ENCODE assay signal across 13 cellular contexts in the genomic region with DNA sequence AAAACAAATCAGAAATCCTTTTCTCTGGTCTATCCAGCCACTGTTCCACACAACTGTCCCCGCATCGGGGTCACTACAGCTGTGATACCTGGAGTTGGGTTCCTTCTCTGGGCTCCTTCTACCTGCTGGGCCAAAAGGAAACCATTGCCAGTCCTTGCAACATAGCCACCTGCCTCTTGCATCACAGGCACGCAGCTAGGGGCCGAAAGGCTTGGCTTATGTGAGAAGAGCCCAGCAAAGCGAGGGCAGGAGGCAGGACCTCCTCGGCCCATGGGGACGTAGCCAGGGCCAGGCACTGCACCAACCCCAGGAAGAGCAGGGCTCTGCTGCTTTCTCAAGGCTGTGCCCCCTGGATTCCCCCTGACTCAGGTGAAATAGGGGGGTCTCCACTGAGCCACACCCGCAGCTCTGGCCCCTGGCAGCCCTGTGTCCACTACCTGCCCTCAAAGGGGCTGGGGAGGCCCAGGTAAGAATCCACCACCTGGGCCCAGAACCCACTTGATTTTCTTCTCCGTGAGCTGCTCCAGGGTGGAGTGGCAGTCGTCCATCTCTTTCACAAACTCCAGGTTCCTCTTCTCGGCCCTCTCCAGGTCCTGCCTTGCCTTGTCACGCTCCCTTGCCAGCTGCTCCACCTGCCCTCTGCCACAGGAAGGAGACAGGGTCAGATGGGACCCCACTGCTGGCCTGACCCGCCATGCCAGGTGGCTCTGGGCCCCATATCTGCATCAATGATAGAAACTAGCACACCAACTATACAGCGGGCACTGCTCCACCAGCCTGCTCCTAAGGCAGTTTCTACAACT.
DNase-seq lines count a peak whose midpoint lies in the region; ATAC-seq and TF ChIP-seq lines count a peak whose summit lies in the region.
"Had no signal": no experiment of that assay in that cellular context is flagged by ENCODE, and none has a peak within 500 bp of the region (broad histone marks: within the 10 kb centered on the region; RNA-seq: fewer than 3 reads in every experiment).

No MANE protein-coding gene starts in this region.

- whole genome bisulfite sequencing in H9 (ENCODE audit: extremely low coverage, insufficient read length, low lambda C conversion rate) = no CpG with 5 or more reads among the region's 14 CpGs
- no CpG with 5 or more reads among the region's 14 CpGs for WGBS in neuronal stem cell (ENCODE audit: extremely low coverage in 2 of 2, insufficient read length in 2 of 2, insufficient replicate concordance in 1 of 2), 2 donors

- H4K8ac ChIP-seq in H9 (replicated peaks; ENCODE audit: insufficient read length, low read depth, low read length) (no peak overlapping the region), neuronal stem cell (ENCODE audit: low read depth, low read length) (no peak overlapping the region)

- no peak overlapping the region for H4K5ac ChIP-seq in H9 (ENCODE audit: insufficient read length, low read depth, low read length)

- H2BK120ac ChIP-seq in H9 (ENCODE audit: low read depth, low read length, poor library complexity, severe bottlenecking) (no peak overlapping the region), neuronal stem cell (ENCODE audit: low read depth, low read length) (no peak overlapping the region)

- no peaks in the 10 kb centered on the region for H3K79me2 ChIP-seq in H9 (ENCODE audit: insufficient read depth, low read length)

- H3K18ac ChIP-seq in H9 (ENCODE audit: insufficient read length, low read depth, low read length) (no peak overlapping the region), neuronal stem cell (ENCODE audit: low read length) (peak overlapping the region; percentile 71)

- H2BK15ac ChIP-seq in H9 (ENCODE audit: low read depth, low read length) (no peak overlapping the region), neuronal stem cell (ENCODE audit: low read length) (no peak overlapping the region)

- no peak overlapping the region for H3K23ac ChIP-seq in H9 (ENCODE audit: insufficient read length, low read depth, low read length)
- peak overlapping the region; percentile 34 for H3K23ac ChIP-seq in neuronal stem cell (ENCODE audit: low read depth, low read length, poor library complexity)

- H2BK12ac ChIP-seq in H9 (ENCODE audit: insufficient read length, low read depth, low read length) (no peak overlapping the region), neuronal stem cell (ENCODE audit: low read length) (no peak overlapping the region)

- H3K27me3 ChIP-seq in BLaER1 treated with 17β-estradiol and CSF1 and Interleukin-3, amounts not matched to agents 10 nM and 100 nM = no peaks in the 10 kb centered on the region
- H3K27me3 ChIP-seq in H9 (ENCODE audit: insufficient read depth, low read length) = no peaks in the 10 kb centered on the region
- no peaks in the 10 kb centered on the region for H3K27me3 ChIP-seq in neuronal stem cell (ENCODE audit: control insufficient read depth in 3 of 3, insufficient read depth in 3 of 3, low read depth in 1 of 3, low read length in 3 of 3)

- H4K91ac ChIP-seq in H9 (ENCODE audit: insufficient read length, low read depth, low read length) (no peak overlapping the region), neuronal stem cell (ENCODE audit: low read depth, low read length, poor library complexity) (no peak overlapping the region)

- 0 out of 22 replicates have a peak overlapping the region, but pooled peaks of 1 of the 11 experiments have one; percentile 2 for H3K9ac ChIP-seq in BLaER1 treated with 17β-estradiol and CSF1 and Interleukin-3, amounts not matched to agents 10 nM and 100 nM
- no peak overlapping the region for H3K9ac ChIP-seq in H9 (ENCODE audit: extremely low read depth, insufficient read length, low read length)
- no peak overlapping the region for H3K9ac ChIP-seq in neuronal stem cell (ENCODE audit: low read depth, low read length, poor library complexity)

- H3K79me1 ChIP-seq in H9 (ENCODE audit: insufficient read depth, low read depth, low read length, poor library complexity, severe bottlenecking) (no peaks in the 10 kb centered on the region), neuronal stem cell (ENCODE audit: low read depth, low read length) (no peaks in the 10 kb centered on the region)

- no peaks in the 10 kb centered on the region for H3K36me3 ChIP-seq in BLaER1 treated with 17β-estradiol and CSF1 and Interleukin-3, amounts not matched to agents 10 nM and 100 nM
- peaks cover 11 to 68% of the 10 kb centered on the region in 2 donors for H3K36me3 ChIP-seq in neuronal stem cell (replicated peaks in 1 of 2; ENCODE audit: control insufficient read depth in 2 of 2, insufficient read depth in 2 of 2, low read length in 2 of 2)

- H3K4me1 Mint-ChIP-seq in H9 (peaks cover 6 to 8% of the 10 kb centered on the region in 2 experiments), endothelial cell (ENCODE audit: unreplicated experiment) (no peaks in the 10 kb centered on the region)
- H3K4me1 Mint-ChIP-seq in natural killer cell treated with Interleukin-12 subunit alpha and Interleukin-12 subunit beta and Interleukin-15 and Interleukin-18, amount 100 ng/mL, for 72 hours (ENCODE audit: low read depth in 2 of 2) = no peaks in the 10 kb centered on the region
- H3K4me1 Mint-ChIP-seq: CD4-positive, alpha-beta memory T cell had no signal

- H3K27ac ChIP-seq in BLaER1 treated with 17β-estradiol and CSF1 and Interleukin-3, amounts not matched to agents 10 nM and 100 nM = no peak overlapping the region; a peak in 1 of 22 replicates
- no peak overlapping the region for H3K27ac ChIP-seq in H9 (ENCODE audit: insufficient read length, low read depth, low read length)
- no peak overlapping the region for H3K27ac ChIP-seq in neuronal stem cell (replicated peaks; ENCODE audit: low read length)
- H3K27ac ChIP-seq: HL-60 had no signal

- H3K9me3 ChIP-seq in BLaER1 treated with 17β-estradiol and CSF1 and Interleukin-3, amounts not matched to agents 10 nM and 100 nM (replicated peaks in 1 of 11) = no peaks in the 10 kb centered on the region
- H3K9me3 ChIP-seq in H9 (ENCODE audit: control insufficient read depth, low read depth, low read length) (no peaks in the 10 kb centered on the region), neuronal stem cell (replicated peaks in 1 of 2; ENCODE audit: control insufficient read depth in 2 of 2, insufficient read depth in 1 of 2, low read depth in 1 of 2, low read length in 2 of 2) (peaks cover 0 to 4% of the 10 kb centered on the region in 2 donors)

- no peak for DNase-seq in H9
- no peak for DNase-seq in endothelial cell (ENCODE audit: low spot score)
- no peak for DNase-seq in neuronal stem cell (ENCODE audit: low spot score)
- no peak for DNase-seq in GOT3 (lab: John Stamatoyannopoulos, UW)
- no peak for DNase-seq in UCSD-AML1 (lab: John Stamatoyannopoulos, UW; ENCODE audit: unreplicated experiment)
- no peak for DNase-seq in natural killer cell treated with Interleukin-12 subunit alpha and Interleukin-12 subunit beta and Interleukin-15 and Interleukin-18, amount 100 ng/mL, for 72 hours (ENCODE audit: low spot score)
- DNase-seq: CD4-positive, alpha-beta memory T cell; NCI-H1105 treated with DMSO at 0.1 percent for 48 hours; NCI-H1694 treated with DMSO at 0.1 percent for 48 hours; NCI-H2107; Right ventricle myocardium superior had no signal

- H3K27ac Mint-ChIP-seq in H9 = peak overlapping the region in 2 of 3 experiments; percentile 27 to 63; a peak in 3 of 7 replicates
- H3K27ac Mint-ChIP-seq in endothelial cell (ENCODE audit: unreplicated experiment) = peak overlapping the region; percentile 76
- H3K27ac Mint-ChIP-seq in natural killer cell treated with Interleukin-12 subunit alpha and Interleukin-12 subunit beta and Interleukin-15 and Interleukin-18, amount 100 ng/mL, for 72 hours = no peak overlapping the region
- H3K27ac Mint-ChIP-seq: CD4-positive, alpha-beta memory T cell had no signal

- H2AFZ ChIP-seq in H9 (ENCODE audit: low read length) (no peak overlapping the region), neuronal stem cell (ENCODE audit: low read length) (no peak overlapping the region)

- H3K23me2 ChIP-seq in H9 (ENCODE audit: insufficient read length, low read depth, low read length, poor library complexity, severe bottlenecking) = no peaks in the 10 kb centered on the region

- no peaks in the 10 kb centered on the region for H3K9me3 Mint-ChIP-seq in H9
- no peaks in the 10 kb centered on the region for H3K9me3 Mint-ChIP-seq in endothelial cell (ENCODE audit: unreplicated experiment)
- H3K9me3 Mint-ChIP-seq in natural killer cell treated with Interleukin-12 subunit alpha and Interleukin-12 subunit beta and Interleukin-15 and Interleukin-18, amount 100 ng/mL, for 72 hours = no peaks in the 10 kb centered on the region
- H3K9me3 Mint-ChIP-seq: CD4-positive, alpha-beta memory T cell had no signal

- no peak overlapping the region for H2BK20ac ChIP-seq in H9 (ENCODE audit: low read depth, low read length, poor library complexity, severe bottlenecking)

- no peak overlapping the region for H2AK5ac ChIP-seq in H9 (ENCODE audit: insufficient read length, low read length)
- no peak overlapping the region for H2AK5ac ChIP-seq in neuronal stem cell (ENCODE audit: low read depth, low read length)

- H3K4me3 Mint-ChIP-seq in H9 (no peak overlapping the region), endothelial cell (ENCODE audit: unreplicated experiment) (peak overlapping the region; percentile 59)
- H3K4me3 Mint-ChIP-seq in natural killer cell treated with Interleukin-12 subunit alpha and Interleukin-12 subunit beta and Interleukin-15 and Interleukin-18, amount 100 ng/mL, for 72 hours = no peak overlapping the region
- H3K4me3 Mint-ChIP-seq: CD4-positive, alpha-beta memory T cell had no signal

- no peak for ATAC-seq in natural killer cell treated with Interleukin-12 subunit alpha and Interleukin-12 subunit beta and Interleukin-15 and Interleukin-18, amount 100 ng/mL, for 72 hours

- no peak overlapping the region for H3K56ac ChIP-seq in H9 (ENCODE audit: insufficient read length, low read depth, low read length)

- no peak overlapping the region for H3T11ph ChIP-seq in H9 (ENCODE audit: low read length)

- peaks cover 5 to 79% (median 63%) of the 10 kb centered on the region in 10 experiments; a peak in 17 of 20 replicates for H3K4me1 ChIP-seq in BLaER1 treated with 17β-estradiol and CSF1 and Interleukin-3, amounts not matched to agents 10 nM and 100 nM
- H3K4me1 ChIP-seq in H9 (ENCODE audit: insufficient read depth, low read length) (no peaks in the 10 kb centered on the region), neuronal stem cell (ENCODE audit: control insufficient read depth in 2 of 2, insufficient read depth in 1 of 2, low read depth in 1 of 2, low read length in 2 of 2) (no peaks in the 10 kb centered on the region)

- H3K36me3 Mint-ChIP-seq in H9 (ENCODE audit: insufficient read depth in 1 of 3, low read depth in 3 of 3) (peaks cover 33 to 54% (median 41%) of the 10 kb centered on the region in 3 experiments), endothelial cell (ENCODE audit: low read depth, unreplicated experiment) (peaks cover 46% of the 10 kb centered on the region)
- no peaks in the 10 kb centered on the region for H3K36me3 Mint-ChIP-seq in natural killer cell treated with Interleukin-12 subunit alpha and Interleukin-12 subunit beta and Interleukin-15 and Interleukin-18, amount 100 ng/mL, for 72 hours
- H3K36me3 Mint-ChIP-seq: CD4-positive, alpha-beta memory T cell had no signal

- no peak overlapping the region for H3K4ac ChIP-seq in H9 (ENCODE audit: low read depth, low read length)
- H3K4ac ChIP-seq in neuronal stem cell (ENCODE audit: low read length) = no peak overlapping the region

- H3K27me3 Mint-ChIP-seq in H9 (ENCODE audit: low read depth) (no peaks in the 10 kb centered on the region; the same call in 1 of the 2 replicates), endothelial cell (ENCODE audit: unreplicated experiment) (peaks cover 13% of the 10 kb centered on the region)
- no peaks in the 10 kb centered on the region for H3K27me3 Mint-ChIP-seq in natural killer cell treated with Interleukin-12 subunit alpha and Interleukin-12 subunit beta and Interleukin-15 and Interleukin-18, amount 100 ng/mL, for 72 hours
- H3K27me3 Mint-ChIP-seq: CD4-positive, alpha-beta memory T cell had no signal

- TF ChIP-seq CTCF in H9 (conservative IDR thresholded peaks at IDR 0.05) (no peak), endothelial cell (IDR thresholded peaks at IDR 0.05; ENCODE audit: unreplicated experiment) (no peak)

- 0 out of 22 replicates have a peak, but pooled peaks cover 0 to 6% (median 0%) of the 10 kb centered on the region in 11 experiments for H4K20me1 ChIP-seq in BLaER1 treated with 17β-estradiol and CSF1 and Interleukin-3, amounts not matched to agents 10 nM and 100 nM
- H4K20me1 ChIP-seq in H9 (ENCODE audit: control insufficient read depth, insufficient read depth, insufficient read length) = no peaks in the 10 kb centered on the region

- H3K14ac ChIP-seq in H9 (ENCODE audit: insufficient read depth, low read length) = no peak overlapping the region
- H3K14ac ChIP-seq in neuronal stem cell (ENCODE audit: low read length) = peak overlapping the region; percentile 84

- H3K4me2 ChIP-seq in BLaER1 treated with 17β-estradiol and CSF1 and Interleukin-3, amounts not matched to agents 10 nM and 100 nM = peak overlapping the region in 9 of 11 experiments; percentile 12 to 86 (median 77); a peak in 17 of 22 replicates
- H3K4me2 ChIP-seq in H9 (ENCODE audit: insufficient read depth, insufficient read length, low read length) (no peak overlapping the region), neuronal stem cell (ENCODE audit: insufficient read depth, low read length, poor library complexity, severe bottlenecking) (no peak overlapping the region)

- no peak overlapping the region for H2BK5ac ChIP-seq in H9 (ENCODE audit: insufficient read length, low read length)
- no peak overlapping the region for H2BK5ac ChIP-seq in neuronal stem cell (ENCODE audit: low read length)

- H3K4me3 ChIP-seq in BLaER1 treated with 17β-estradiol and CSF1 and Interleukin-3, amounts not matched to agents 10 nM and 100 nM = no peak overlapping the region
- H3K4me3 ChIP-seq in neuronal stem cell (ENCODE audit: low read length in 2 of 2) = no peak overlapping the region

Comparison
In these comparisons a context has a peak if more than half of its experiments do, and no peak if none do; other contexts are left out.
1. H3K4me2 ChIP-seq: peak in BLaER1 treated with 17β-estradiol and CSF1 and Interleukin-3, amounts not matched to agents 10 nM and 100 nM (9 of 11); none in H9 (single experiment) and neuronal stem cell (single experiment).
2. H3K27ac Mint-ChIP-seq: peak in H9 (2 of 3) and endothelial cell (single experiment); none in natural killer cell treated with Interleukin-12 subunit alpha and Interleukin-12 subunit beta and Interleukin-15 and Interleukin-18, amount 100 ng/mL, for 72 hours (0 of 2).